Comparison of ENCODE assay signal across 8 cellular contexts in the genomic region with DNA sequence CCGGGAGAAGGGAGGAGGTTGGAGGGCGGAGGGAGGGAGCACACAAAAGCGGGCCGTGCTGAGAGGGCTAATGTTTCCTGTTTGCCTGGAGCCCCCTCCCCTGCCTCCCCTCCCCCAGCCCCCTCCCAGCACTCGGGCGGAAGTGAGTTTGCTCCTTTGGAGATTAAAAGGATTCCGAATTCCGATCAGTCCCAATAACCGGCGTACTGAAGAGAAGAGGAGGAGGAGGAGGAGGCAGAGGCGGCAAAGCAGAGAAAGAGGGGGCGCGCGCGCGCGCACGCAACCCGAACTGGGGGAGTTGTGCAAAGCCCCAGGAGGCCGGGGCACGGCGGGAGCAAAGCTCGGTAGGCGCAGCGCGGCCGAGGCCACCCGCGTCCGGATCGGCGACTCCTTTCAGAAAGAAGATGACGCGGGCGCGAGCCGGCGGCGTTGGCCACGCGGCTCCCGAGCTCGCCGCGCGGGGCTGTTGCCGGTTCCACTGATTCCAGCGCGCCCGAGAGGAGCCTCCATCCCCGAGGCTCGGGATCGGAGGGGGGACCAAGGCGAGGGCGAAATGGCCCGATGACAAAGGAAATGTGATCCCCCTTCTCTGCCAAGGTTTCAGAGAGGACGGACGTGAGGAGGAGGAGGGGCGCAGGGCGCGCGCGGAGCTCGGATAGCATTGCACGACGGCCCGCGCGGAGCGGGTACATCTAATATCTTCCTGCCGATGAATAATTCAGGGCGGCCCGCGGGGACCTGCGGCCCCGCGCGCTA. TPM values are rescaled to one million over a fixed set of nuclear protein-coding genes. Genes with fewer than 3 reads are reported as not detected.
DNase-seq lines count a peak whose midpoint lies in the region; ATAC-seq and TF ChIP-seq lines count a peak whose summit lies in the region.

No MANE protein-coding gene starts in this region.

- H3K9ac ChIP-seq in neuronal stem cell (ENCODE audit: low read depth, low read length, poor library complexity): peak overlapping the region; percentile 100

- DNase-seq in cardiac muscle cell (ENCODE audit: low read depth in 1 of 2, low spot score in 1 of 2): peak; percentile 19 to 82
- DNase-seq in cardiac septum (ENCODE audit: low spot score): no peak
- peak; percentile 16 for DNase-seq in T1000 (lab: John Stamatoyannopoulos, UW)
- DNase-seq in fibroblast of mammary gland (ENCODE audit: low read depth): peak; percentile 9
- peak; percentile 93 for DNase-seq in neuronal stem cell (ENCODE audit: low spot score)
- no peak for DNase-seq in NCI-H446 (lab: John Stamatoyannopoulos, UW)

- H4K8ac ChIP-seq in neuronal stem cell (ENCODE audit: low read depth, low read length): peak overlapping the region; percentile 6

- H3K4me2 ChIP-seq in neuronal stem cell (ENCODE audit: insufficient read depth, low read length, poor library complexity, severe bottlenecking): peak overlapping the region; percentile 52

- no peaks in the 10 kb centered on the region for H3K9me3 ChIP-seq in cardiac muscle cell (ENCODE audit: low read depth)
- H3K9me3 ChIP-seq in neuronal stem cell (replicated peaks in 1 of 2; ENCODE audit: control insufficient read depth in 2 of 2, insufficient read depth in 1 of 2, low read depth in 1 of 2, low read length in 2 of 2): peaks cover 0 to 2% of the 10 kb centered on the region in 2 donors

- peak overlapping the region; percentile 99 for H2BK5ac ChIP-seq in neuronal stem cell (ENCODE audit: low read length)

- peak overlapping the region; percentile 91 for H3K23ac ChIP-seq in neuronal stem cell (ENCODE audit: low read depth, low read length, poor library complexity)

- H2AK5ac ChIP-seq in neuronal stem cell (ENCODE audit: low read depth, low read length): peak overlapping the region; percentile 99

- H2BK15ac ChIP-seq in neuronal stem cell (ENCODE audit: low read length): peak overlapping the region; percentile 30

- H3K14ac ChIP-seq in neuronal stem cell (ENCODE audit: low read length): peak overlapping the region; percentile 89

- WGBS in neuronal stem cell (ENCODE audit: extremely low coverage in 2 of 2, insufficient read length in 2 of 2, insufficient replicate concordance in 1 of 2), 2 donors: no CpG with 5 or more reads among the region's 78 CpGs

- H3K18ac ChIP-seq in neuronal stem cell (ENCODE audit: low read length): peak overlapping the region; percentile 100

- H3K4ac ChIP-seq in neuronal stem cell (ENCODE audit: low read length): peak overlapping the region; percentile 98

- H2AFZ ChIP-seq in neuronal stem cell (ENCODE audit: low read length): peak overlapping the region; percentile 87

- H2BK12ac ChIP-seq in neuronal stem cell (ENCODE audit: low read length): peak overlapping the region; percentile 73

- H3K27me3 ChIP-seq in cardiac muscle cell (no peaks in the 10 kb centered on the region), neuronal stem cell (ENCODE audit: control insufficient read depth in 3 of 3, insufficient read depth in 3 of 3, low read depth in 1 of 3, low read length in 3 of 3) (no peaks in the 10 kb centered on the region)

- peaks cover 32% of the 10 kb centered on the region for H3K4me1 ChIP-seq in cardiac muscle cell (ENCODE audit: low read depth)
- peaks cover 15 to 26% of the 10 kb centered on the region in 2 donors for H3K4me1 ChIP-seq in neuronal stem cell (ENCODE audit: control insufficient read depth in 2 of 2, insufficient read depth in 1 of 2, low read depth in 1 of 2, low read length in 2 of 2)

- no peak overlapping the region for H4K91ac ChIP-seq in neuronal stem cell (ENCODE audit: low read depth, low read length, poor library complexity)

- H3K27ac ChIP-seq in cardiac muscle cell: peak overlapping the region; percentile 87
- H3K27ac ChIP-seq in neuronal stem cell (replicated peaks; ENCODE audit: low read length): peak overlapping the region; percentile 100

- H3K36me3 ChIP-seq in cardiac muscle cell: no peaks in the 10 kb centered on the region
- H3K36me3 ChIP-seq in neuronal stem cell (replicated peaks in 1 of 2; ENCODE audit: control insufficient read depth in 2 of 2, insufficient read depth in 2 of 2, low read length in 2 of 2): peaks cover 14 to 31% of the 10 kb centered on the region in 2 donors

- H3K4me3 ChIP-seq in cardiac muscle cell: peak overlapping the region; percentile 48
- H3K4me3 ChIP-seq in fibroblast of mammary gland (ENCODE audit: control insufficient read depth, low read depth, low read length): peak overlapping the region; percentile 6
- peak overlapping the region; percentile 94 to 100 for H3K4me3 ChIP-seq in neuronal stem cell (ENCODE audit: low read length in 2 of 2)

- H2BK120ac ChIP-seq in neuronal stem cell (ENCODE audit: low read depth, low read length): peak overlapping the region; percentile 91

- H3K79me1 ChIP-seq in neuronal stem cell (ENCODE audit: low read depth, low read length): peaks cover 5% of the 10 kb centered on the region

- TF ChIP-seq CTCF in cardiac muscle cell (IDR thresholded peaks at IDR 0.05; ENCODE audit: low read depth, low read length) (no peak), fibroblast of mammary gland (conservative IDR thresholded peaks at IDR 0.05; ENCODE audit: control insufficient read depth, insufficient read depth, low read depth, low read length) (no peak)

- ATAC-seq in HG02981 (IDR thresholded peaks at IDR 0.05; ENCODE audit: unreplicated experiment) (no peak), HG03520 (IDR thresholded peaks at IDR 0.05; ENCODE audit: unreplicated experiment) (no peak)

- intact Hi-C loops in cardiac septum (cut with DNase I): no loop called here

RNA-seq across cellular contexts. Expression of gene TRIM71, which starts 1.2 kb away (rescaled TPM):
- total RNA-seq in cardiac muscle cell: 13.9 and 21.8 TPM in 2 replicates
- 3.3 and 6.8 TPM in 2 replicates for polyA plus RNA-seq in cardiac muscle cell
- not detected for total RNA-seq in cardiac septum
- polyA plus RNA-seq in neuronal stem cell (2013, experiment 1 of 2): 53.8 TPM
- polyA plus RNA-seq in neuronal stem cell (2013, experiment 2 of 2): 57.6 TPM

Comparison
In these comparisons a context has a peak if more than half of its experiments do, and no peak if none do; other contexts are left out.
1. DNase-seq: peak in cardiac muscle cell (2 of 2), T1000 (single experiment), fibroblast of mammary gland (single experiment) and neuronal stem cell (single experiment); none in cardiac septum (single experiment) and NCI-H446 (0 of 2).
2. RNA of gene TRIM71, which starts 1.2 kb away (total RNA-seq): 13.9 to 21.8 TPM in cardiac muscle cell; not detected in cardiac septum (single experiment); every median in the first group is over 10 times any median in the second.
3. H3K4me3 ChIP-seq: peak in every context shown above with its lines; median percentile 97 in neuronal stem cell; 48 in cardiac muscle cell; 6 in fibroblast of mammary gland.